Comparison of ENCODE assay signal across 11 cellular contexts in genomic region chr20:21522479-21523397, GRCh38. TPM values are rescaled to one million over a fixed set of nuclear protein-coding genes. Genes with fewer than 3 reads are reported as not detected.
DNase-seq lines count a peak whose midpoint lies in the region; ATAC-seq and TF ChIP-seq lines count a peak whose summit lies in the region.
"Had no signal": no experiment of that assay in that cellular context is flagged by ENCODE, and none has a peak within 500 bp of the region (broad histone marks: within the 10 kb centered on the region; RNA-seq: fewer than 3 reads in every experiment).

No MANE protein-coding gene starts in this region.

- H3K4me1 ChIP-seq in stomach (peaks cover 12 to 39% (median 22%) of the 10 kb centered on the region in 4 donors), Karpas-422 (ENCODE audit: low read length) (no peaks in the 10 kb centered on the region)

- H3K27ac ChIP-seq in VCaP (peak overlapping the region; percentile 75), stomach (peak overlapping the region in 1 of 5 donors; percentile 9), Karpas-422 (ENCODE audit: low read length) (no peak overlapping the region)
- H3K27ac ChIP-seq: ascending aorta, C4-2B, RWPE1 had no signal

- no peak overlapping the region for H3K4me2 ChIP-seq in Karpas-422 (ENCODE audit: low read depth, low read length, poor library complexity, severe bottlenecking)

- intact Hi-C loops in stomach (cut with DNase I; ENCODE audit: low total_unique reads): no loop called here

- H3K36me3 Mint-ChIP-seq in activated T-cell treated with anti-CD3 and anti-CD28 coated beads, Interleukin-2, amount 50 U/mL, for 4 hours (ENCODE audit: insufficient read depth): no peaks in the 10 kb centered on the region

- peaks cover 85% of the 10 kb centered on the region for H3K27me3 Mint-ChIP-seq in activated T-cell treated with anti-CD3 and anti-CD28 coated beads, Interleukin-2, amount 50 U/mL, for 4 hours (ENCODE audit: low read depth)

- no peak for DNase-seq in activated T-cell treated with anti-CD3 and anti-CD28 coated beads, Interleukin-2, amount 50 U/mL, for 4 hours
- no peak for DNase-seq in activated T-cell treated with anti-CD3 and anti-CD28 coated beads for 4 hours
- peak; percentile 32 for DNase-seq in inferior parietal cortex (ENCODE audit: extremely low spot score)
- no peak for DNase-seq in stomach
- DNase-seq in Karpas-422: no peak
- no peak for DNase-seq in activated CD8-positive, alpha-beta memory T cell treated with anti-CD3 and anti-CD28 coated beads for 24 hours

- WGBS in stomach, 5 donors: 2 to 4% (median 2%) methylated on average over 35 to 91 of the region's 91 CpGs

- no peak overlapping the region for H3K9ac ChIP-seq in Karpas-422 (ENCODE audit: low read length)

- TF ChIP-seq EP300 in stomach (IDR thresholded peaks at IDR 0.05): no peak

- no peaks in the 10 kb centered on the region for H3K9me2 ChIP-seq in Karpas-422 (replicated peaks; ENCODE audit: insufficient read depth, low read length)

- peaks cover 43 to 99% (median 77%) of the 10 kb centered on the region in 3 donors for H3K27me3 ChIP-seq in stomach
- H3K27me3 ChIP-seq in Karpas-422 (ENCODE audit: low read length): no peaks in the 10 kb centered on the region

- H3K79me2 ChIP-seq in Karpas-422 (ENCODE audit: low read length): no peaks in the 10 kb centered on the region

- H3K36me3 ChIP-seq in stomach (no peaks in the 10 kb centered on the region), Karpas-422 (ENCODE audit: insufficient read depth, low read length) (no peaks in the 10 kb centered on the region)
- H3K36me3 ChIP-seq: ascending aorta had no signal

- no peak for TF ChIP-seq POLR2A in stomach (IDR thresholded peaks at IDR 0.05)

- no peaks in the 10 kb centered on the region for H3K9me3 Mint-ChIP-seq in activated T-cell treated with anti-CD3 and anti-CD28 coated beads, Interleukin-2, amount 50 U/mL, for 4 hours

- H3K4me1 Mint-ChIP-seq in activated T-cell treated with anti-CD3 and anti-CD28 coated beads, Interleukin-2, amount 50 U/mL, for 4 hours (ENCODE audit: low read depth): peaks cover 22% of the 10 kb centered on the region

- H3K4me3 ChIP-seq in stomach (peak overlapping the region; percentile 21 to 36 (median 24)), Karpas-422 (ENCODE audit: low read length) (no peak overlapping the region)

- no peaks in the 10 kb centered on the region for H4K20me1 ChIP-seq in Karpas-422 (ENCODE audit: insufficient read depth, low read depth, low read length)

- peak; percentile 19 to 25 for ATAC-seq in activated T-cell treated with anti-CD3 and anti-CD28 coated beads, Interleukin-2, amount 50 U/mL, for 4 hours
- ATAC-seq in HG02623 (IDR thresholded peaks at IDR 0.05; ENCODE audit: unreplicated experiment): no peak

- H3K9me3 ChIP-seq in stomach (no peaks in the 10 kb centered on the region), Karpas-422 (ENCODE audit: low read length) (no peaks in the 10 kb centered on the region)
- H3K9me3 ChIP-seq: ascending aorta had no signal

- no peak overlapping the region for H2AFZ ChIP-seq in Karpas-422 (ENCODE audit: low read length)

- TF ChIP-seq CTCF in VCaP (conservative IDR thresholded peaks at IDR 0.05) (no peak), stomach (IDR thresholded peaks at IDR 0.05) (no peak)

- peak overlapping the region; percentile 27 for H3K4me3 Mint-ChIP-seq in activated T-cell treated with anti-CD3 and anti-CD28 coated beads, Interleukin-2, amount 50 U/mL, for 4 hours

RNA-seq across cellular contexts. Expression of gene NKX2-2, which starts 8.9 kb away (rescaled TPM):
- not detected for total RNA-seq in activated T-cell treated with anti-CD3 and anti-CD28 coated beads, Interleukin-2, amount 50 U/mL, for 4 hours
- total RNA-seq in stomach: 1 to 10 TPM in 2 of 5 donors, under 1 TPM in 2, not detected in 1; 0.18 to 4.8 (median 1.3) TPM
- 1 to 10 TPM in 2 of 3 donors, under 1 TPM in 1; 0.18 to 1.8 (median 1.4) TPM for polyA plus RNA-seq in stomach
- not detected in 2 replicates for total RNA-seq in Karpas-422 (2014; rRNA removed; shearing (Covaris generic); ENCODE audit: low replicate concordance)
- total RNA-seq: ascending aorta had no signal
